1 cellular context compared by ENCODE assay signal in genomic region chr1:26923711-26924110, GRCh38.
TF ChIP-seq lines count a peak whose summit lies in the region.

No MANE protein-coding gene starts in this region.

TF ChIP-seq in HepG2, 621 proteins besides CTCF, POLR2A, EP300 and RAD21:
- TF ChIP-seq ZBTB43 (CRISPR knock-in tag; conservative IDR thresholded peaks at IDR 0.05) (no peak), CCDC6 (CRISPR knock-in tag; IDR thresholded peaks at IDR 0.05) (no peak), MZF1 (CRISPR knock-in tag; IDR thresholded peaks at IDR 0.05; ENCODE audit: borderline replicate concordance) (no peak), TERF1 (CRISPR knock-in tag; IDR thresholded peaks at IDR 0.05) (no peak), ZNF547 (CRISPR knock-in tag; IDR thresholded peaks at IDR 0.05) (no peak), ONECUT2 (CRISPR knock-in tag; IDR thresholded peaks at IDR 0.05) (no peak), MXD1 (CRISPR knock-in tag; IDR thresholded peaks at IDR 0.05) (no peak), CAMTA2 (CRISPR knock-in tag; IDR thresholded peaks at IDR 0.05; ENCODE audit: borderline replicate concordance) (no peak), MLLT10 (CRISPR knock-in tag; IDR thresholded peaks at IDR 0.05) (no peak), ZNF530 (CRISPR knock-in tag; IDR thresholded peaks at IDR 0.05; ENCODE audit: low read depth) (no peak), ZNF446 (CRISPR knock-in tag; IDR thresholded peaks at IDR 0.05) (no peak), ARID2 (CRISPR knock-in tag; IDR thresholded peaks at IDR 0.05; ENCODE audit: borderline replicate concordance) (no peak), GATAD1 (CRISPR knock-in tag; IDR thresholded peaks at IDR 0.05) (no peak), DPF2 (CRISPR knock-in tag; IDR thresholded peaks at IDR 0.05; ENCODE audit: borderline replicate concordance, low read depth) (no peak), HNRNPUL1 (IDR thresholded peaks at IDR 0.05; ENCODE audit: low read depth, low read length) (no peak), RARG (CRISPR knock-in tag; IDR thresholded peaks at IDR 0.05; ENCODE audit: low read depth) (no peak), ZBTB34 (CRISPR knock-in tag; IDR thresholded peaks at IDR 0.05) (no peak), ZNF280B (CRISPR knock-in tag; IDR thresholded peaks at IDR 0.05; ENCODE audit: borderline replicate concordance) (no peak), PAXIP1 (CRISPR knock-in tag; conservative IDR thresholded peaks at IDR 0.05) (no peak)
